In genomic region chr4:76624271-76624681, GRCh38 we compare ENCODE assay signal across 10 cellular contexts.
DNase-seq lines count a peak whose midpoint lies in the region; ATAC-seq and TF ChIP-seq lines count a peak whose summit lies in the region.
"Had no signal": no experiment of that assay in that cellular context is flagged by ENCODE, and none has a peak within 500 bp of the region (broad histone marks: within the 10 kb centered on the region; RNA-seq: fewer than 3 reads in every experiment).

No MANE protein-coding gene starts in this region.

- H3K9me2 ChIP-seq in OCI-LY7 (ENCODE audit: insufficient read depth, low read length), result no peaks in the 10 kb centered on the region

- H3K79me2 ChIP-seq in OCI-LY7 (ENCODE audit: insufficient read depth, low read depth, low read length), result no peaks in the 10 kb centered on the region

- H3K9ac ChIP-seq in subcutaneous abdominal adipose tissue (ENCODE audit: low read length in 5 of 5), result peak overlapping the region in 2 of 5 donors; percentile 9 to 33

- H3K27ac ChIP-seq in coronary artery (peak overlapping the region; percentile 79 to 86), left lung (peak overlapping the region; percentile 38 to 77), subcutaneous abdominal adipose tissue (ENCODE audit: low read depth, low read length) (peak overlapping the region; percentile 56), OCI-LY7 (ENCODE audit: low read depth, low read length, poor library complexity, severe bottlenecking) (no peak overlapping the region)

- ATAC-seq in left lung (peak; percentile 68), HG03439 (IDR thresholded peaks at IDR 0.05; ENCODE audit: unreplicated experiment) (no peak), GM19467 (IDR thresholded peaks at IDR 0.05; ENCODE audit: unreplicated experiment) (no peak), GM19452 (IDR thresholded peaks at IDR 0.05; ENCODE audit: unreplicated experiment) (no peak)
- ATAC-seq: K562 had no signal

- no peak overlapping the region for H2AFZ ChIP-seq in OCI-LY7 (ENCODE audit: low read length)

- intact Hi-C loops in left lung (cut with DNase I), result no loop called here
- intact Hi-C loops in OCI-LY7 (cut with micrococcal nuclease; ENCODE audit: unreplicated experiment), result no loop called here

- BruUV-seq in OCI-LY7 (replicated peaks; lab: Mats Ljungman, UMichigan), result no TSS peak

- H3K4me1 ChIP-seq in left lung, result peaks cover 6 to 16% of the 10 kb centered on the region in 2 donors
- H3K4me1 ChIP-seq in subcutaneous abdominal adipose tissue (ENCODE audit: control insufficient read depth in 5 of 5, insufficient read depth in 5 of 5, low read length in 5 of 5), result peaks cover 0 to 8% (median 4%) of the 10 kb centered on the region in 5 donors
- no peaks in the 10 kb centered on the region for H3K4me1 ChIP-seq in OCI-LY7 (ENCODE audit: insufficient read depth, low read length, poor library complexity, severe bottlenecking)

- H3K9me3 ChIP-seq in left lung (no peaks in the 10 kb centered on the region), subcutaneous abdominal adipose tissue (ENCODE audit: control insufficient read depth in 5 of 5, low read length in 5 of 5) (no peaks in the 10 kb centered on the region), OCI-LY7 (ENCODE audit: low read length) (no peaks in the 10 kb centered on the region)

- TF ChIP-seq CTCF in coronary artery (IDR thresholded peaks at IDR 0.05) (no peak), left lung (IDR thresholded peaks at IDR 0.05) (no peak), OCI-LY7 (conservative IDR thresholded peaks at IDR 0.05; ENCODE audit: low read length) (no peak)

- CTCF ChIA-PET in OCI-LY7 (lab: Charles Lee; ENCODE audit: unreplicated experiment), result interaction anchor here (0.6 kb wide), 1 partner anchor 801 kb away, joined by 3 read pairs; no protein-coding TSS in a partner anchor

- peak overlapping the region; percentile 45 for H3K4me3 ChIP-seq in coronary artery
- H3K4me3 ChIP-seq in left lung, result no peak overlapping the region
- H3K4me3 ChIP-seq in subcutaneous abdominal adipose tissue (ENCODE audit: low read depth in 1 of 5, low read length in 5 of 5), result peak overlapping the region in 3 of 5 donors; percentile 8 to 17 (median 9)
- H3K4me3 ChIP-seq in OCI-LY7 (ENCODE audit: low read depth, low read length, poor library complexity, severe bottlenecking), result no peak overlapping the region
- H3K4me3 ChIP-seq: K562 had no signal

- POLR2A ChIA-PET in OCI-LY7 (lab: Charles Lee), result no interaction called here

- H3K4me2 ChIP-seq in OCI-LY7 (ENCODE audit: low read length), result no peak overlapping the region

- H3K36me3 ChIP-seq in left lung (no peaks in the 10 kb centered on the region), subcutaneous abdominal adipose tissue (ENCODE audit: control insufficient read depth in 5 of 5, insufficient read depth in 5 of 5, low read length in 5 of 5) (no peaks in the 10 kb centered on the region), OCI-LY7 (ENCODE audit: insufficient read depth, low read length) (no peaks in the 10 kb centered on the region)

- H3K27me3 ChIP-seq in left lung, result no peaks in the 10 kb centered on the region
- no peaks in the 10 kb centered on the region for H3K27me3 ChIP-seq in subcutaneous abdominal adipose tissue (ENCODE audit: control insufficient read depth in 5 of 5, insufficient read depth in 4 of 5, low read length in 5 of 5)

- H4K20me1 ChIP-seq in OCI-LY7 (ENCODE audit: insufficient read depth, low read length), result no peaks in the 10 kb centered on the region

- DNase-seq in HK-2 (ENCODE audit: unreplicated experiment), result peak; percentile 21
- peak; percentile 91 for DNase-seq in coronary artery (ENCODE audit: low spot score)
- DNase-seq in left lung, result peak in 1 of 2 donors; percentile 52
- DNase-seq in OCI-LY7 (ENCODE audit: low spot score), result no peak
- DNase-seq: effector CD8-positive, alpha-beta T cell had no signal

Comparison
In these comparisons a context has a peak if more than half of its experiments do, and no peak if none do; other contexts are left out.
1. H3K4me3 ChIP-seq: peak in coronary artery (single experiment) and subcutaneous abdominal adipose tissue (3 of 5); none in left lung (0 of 2) and OCI-LY7 (single experiment).